In the genomic region with DNA sequence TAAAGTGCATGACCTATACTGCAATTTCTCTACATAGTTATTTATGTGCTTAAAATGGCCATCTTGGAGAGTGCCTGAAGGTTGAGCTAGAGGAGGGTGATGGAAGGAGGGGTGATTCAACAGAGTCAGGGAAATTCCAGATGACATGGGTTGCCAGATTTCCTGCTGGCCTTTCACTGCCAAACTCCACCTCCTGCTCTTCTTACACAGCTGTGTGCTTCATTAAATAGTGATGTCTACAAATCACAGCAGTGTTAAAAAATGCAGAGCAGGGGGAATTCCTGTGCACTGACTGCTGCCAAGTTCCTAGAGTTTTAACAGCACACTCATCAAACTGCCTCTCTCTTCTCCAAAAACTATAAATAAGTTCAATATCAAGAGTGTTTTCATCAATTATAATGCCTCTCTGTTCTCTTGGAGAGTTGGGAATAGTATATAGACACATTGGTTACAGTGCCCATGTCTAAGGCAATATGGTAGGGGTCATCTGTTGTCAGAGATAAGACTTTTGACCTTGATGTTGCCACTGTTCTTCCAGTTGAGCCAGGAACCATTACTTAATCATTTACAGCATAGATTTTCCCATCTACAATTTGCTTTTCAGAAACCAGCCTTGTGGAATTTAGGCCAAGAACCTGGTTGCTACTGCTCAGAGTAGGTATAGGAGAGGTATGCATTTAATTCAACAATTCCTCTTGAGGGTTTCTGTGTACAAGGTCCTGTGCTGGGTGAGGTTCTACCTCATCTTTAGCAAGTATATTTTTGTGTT, we compare ENCODE assay signal across 10 cellular contexts.
A peak's percentile ranks its signal among the peaks of the same experiment; 100 is the strongest.
DNase-seq lines count a peak whose midpoint lies in the region; ATAC-seq and TF ChIP-seq lines count a peak whose summit lies in the region.
"Had no signal": no experiment of that assay in that cellular context is flagged by ENCODE, and none has a peak within 500 bp of the region (broad histone marks: within the 10 kb centered on the region; RNA-seq: fewer than 3 reads in every experiment).

No MANE protein-coding gene starts in this region.

- no peaks in the 10 kb centered on the region for H3K4me1 ChIP-seq in H9 (ENCODE audit: insufficient read depth, low read length)

- H3K4ac ChIP-seq in H9 (ENCODE audit: low read depth, low read length), result no peak overlapping the region

- H3K27ac Mint-ChIP-seq in H9, result peak overlapping the region in 1 of 3 experiments; percentile 30; a peak in 1 of 7 replicates
- H3K27ac Mint-ChIP-seq in activated CD8-positive, alpha-beta memory T cell treated with anti-CD3 and anti-CD28 coated beads, Interleukin-2, amount 10 ng/mL, durations not matched to agents 7 days and 5 days, result no peak overlapping the region
- no peak overlapping the region for H3K27ac Mint-ChIP-seq in activated T-helper 2 cell treated with anti-CD3 and anti-CD28 coated beads, Interferon-gamma antibody, Interleukin-2, Interleukin-4, amounts not matched to agents 10 μg/mL and 5 μg/mL and 100 μg/mL, durations not matched to agents 14 hours and 24 hours and 36 hours
- H3K27ac Mint-ChIP-seq: stimulated activated naive CD8-positive, alpha-beta T cell treated with anti-CD3 and anti-CD28 coated beads, Interleukin-15, Interleukin-2, amounts not matched to agents 100 ng/mL and 50 ng/mL, for 24 hours had no signal

- no peaks in the 10 kb centered on the region for H3K36me3 Mint-ChIP-seq in H9 (ENCODE audit: insufficient read depth in 1 of 3, low read depth in 3 of 3)
- no peaks in the 10 kb centered on the region for H3K36me3 Mint-ChIP-seq in activated CD8-positive, alpha-beta memory T cell treated with anti-CD3 and anti-CD28 coated beads, Interleukin-2, amount 10 ng/mL, durations not matched to agents 7 days and 5 days
- H3K36me3 Mint-ChIP-seq in activated T-helper 2 cell treated with anti-CD3 and anti-CD28 coated beads, Interferon-gamma antibody, Interleukin-2, Interleukin-4, amounts not matched to agents 10 μg/mL and 5 μg/mL and 100 μg/mL, durations not matched to agents 14 hours and 24 hours and 36 hours (ENCODE audit: low read depth), result peaks cover 6% of the 10 kb centered on the region

- no peaks in the 10 kb centered on the region for H3K27me3 ChIP-seq in H9 (ENCODE audit: insufficient read depth, low read length)

- H3K79me2 ChIP-seq in H9 (ENCODE audit: insufficient read depth, low read length), result no peaks in the 10 kb centered on the region

- no peak overlapping the region for H3K27ac ChIP-seq in H9 (ENCODE audit: insufficient read length, low read depth, low read length)

- H4K8ac ChIP-seq in H9 (replicated peaks; ENCODE audit: insufficient read length, low read depth, low read length), result no peak overlapping the region

- H2BK15ac ChIP-seq in H9 (ENCODE audit: low read depth, low read length), result no peak overlapping the region

- no peak overlapping the region for H2BK20ac ChIP-seq in H9 (ENCODE audit: low read depth, low read length, poor library complexity, severe bottlenecking)

- H3K23me2 ChIP-seq in H9 (ENCODE audit: insufficient read length, low read depth, low read length, poor library complexity, severe bottlenecking), result no peaks in the 10 kb centered on the region

- no peak for TF ChIP-seq CTCF in H9 (conservative IDR thresholded peaks at IDR 0.05)

- no peak overlapping the region for H2BK5ac ChIP-seq in H9 (ENCODE audit: insufficient read length, low read length)

- ATAC-seq in activated CD8-positive, alpha-beta memory T cell treated with anti-CD3 and anti-CD28 coated beads, Interleukin-2, amount 10 ng/mL, durations not matched to agents 7 days and 5 days, result no peak

- no peak overlapping the region for H2AFZ ChIP-seq in H9 (ENCODE audit: low read length)

- no peak for TF ChIP-seq POLR2A in erythroblast (IDR thresholded peaks at IDR 0.05; ENCODE audit: low read length)

- DNase-seq in AG20443 (ENCODE audit: low spot score) (peak; percentile 90), H9 (peak; percentile 32), SW 1271 (lab: John Stamatoyannopoulos, UW) (peak; percentile 65 to 96), iPS-NIHi7 (ENCODE audit: extremely low spot score) (peak; percentile 50), erythroblast (lab: John Stamatoyannopoulos, UW) (no peak), activated gamma-delta T cell treated with Interleukin-2 at 50 U/mL for 16 hours (no peak)
- no peak for DNase-seq in activated CD8-positive, alpha-beta memory T cell treated with anti-CD3 and anti-CD28 coated beads, Interleukin-2, amount 10 ng/mL, durations not matched to agents 7 days and 5 days
- DNase-seq in activated T-helper 2 cell treated with anti-CD3 and anti-CD28 coated beads, Interferon-gamma antibody, Interleukin-2, Interleukin-4, amounts not matched to agents 10 μg/mL and 5 μg/mL and 100 μg/mL, durations not matched to agents 14 hours and 24 hours and 36 hours (ENCODE audit: low spot score), result no peak

- H3K9me3 ChIP-seq in H9 (ENCODE audit: control insufficient read depth, low read depth, low read length), result no peaks in the 10 kb centered on the region

- intact Hi-C loops in activated T-helper 2 cell treated with anti-CD3 and anti-CD28 coated beads, Interferon-gamma antibody, Interleukin-2, Interleukin-4, amounts not matched to agents 10 μg/mL and 5 μg/mL and 100 μg/mL, durations not matched to agents 14 hours and 24 hours and 36 hours (cut with micrococcal nuclease), result no loop called here

- no peak overlapping the region for H3T11ph ChIP-seq in H9 (ENCODE audit: low read length)

- no peak overlapping the region for H3K9ac ChIP-seq in H9 (ENCODE audit: extremely low read depth, insufficient read length, low read length)

- no peaks in the 10 kb centered on the region for H3K9me3 Mint-ChIP-seq in H9
- no peaks in the 10 kb centered on the region for H3K9me3 Mint-ChIP-seq in activated CD8-positive, alpha-beta memory T cell treated with anti-CD3 and anti-CD28 coated beads, Interleukin-2, amount 10 ng/mL, durations not matched to agents 7 days and 5 days (ENCODE audit: low read depth)
- H3K9me3 Mint-ChIP-seq in activated T-helper 2 cell treated with anti-CD3 and anti-CD28 coated beads, Interferon-gamma antibody, Interleukin-2, Interleukin-4, amounts not matched to agents 10 μg/mL and 5 μg/mL and 100 μg/mL, durations not matched to agents 14 hours and 24 hours and 36 hours, result peaks cover 7% of the 10 kb centered on the region
- H3K9me3 Mint-ChIP-seq: central memory CD8-positive, alpha-beta T cell; stimulated activated naive CD8-positive, alpha-beta T cell treated with anti-CD3 and anti-CD28 coated beads, Interleukin-15, Interleukin-2, amounts not matched to agents 100 ng/mL and 50 ng/mL, for 24 hours had no signal

- no peak overlapping the region for H2AK5ac ChIP-seq in H9 (ENCODE audit: insufficient read length, low read length)

- H3K14ac ChIP-seq in H9 (ENCODE audit: insufficient read depth, low read length), result no peak overlapping the region

- no peak overlapping the region for H2BK120ac ChIP-seq in H9 (ENCODE audit: low read depth, low read length, poor library complexity, severe bottlenecking)

- no peak overlapping the region for H4K5ac ChIP-seq in H9 (ENCODE audit: insufficient read length, low read depth, low read length)

- H3K18ac ChIP-seq in H9 (ENCODE audit: insufficient read length, low read depth, low read length), result no peak overlapping the region

- CTCF ChIA-PET in activated CD8-positive, alpha-beta memory T cell treated with anti-CD3 and anti-CD28 coated beads, Interleukin-2, amount 10 ng/mL, durations not matched to agents 7 days and 5 days (lab: Charles Lee), result no interaction called here

- no peaks in the 10 kb centered on the region for H3K27me3 Mint-ChIP-seq in H9 (ENCODE audit: low read depth)
- H3K27me3 Mint-ChIP-seq in activated CD8-positive, alpha-beta memory T cell treated with anti-CD3 and anti-CD28 coated beads, Interleukin-2, amount 10 ng/mL, durations not matched to agents 7 days and 5 days, result no peaks in the 10 kb centered on the region
- no peaks in the 10 kb centered on the region for H3K27me3 Mint-ChIP-seq in activated T-helper 2 cell treated with anti-CD3 and anti-CD28 coated beads, Interferon-gamma antibody, Interleukin-2, Interleukin-4, amounts not matched to agents 10 μg/mL and 5 μg/mL and 100 μg/mL, durations not matched to agents 14 hours and 24 hours and 36 hours (ENCODE audit: low read depth)
- H3K27me3 Mint-ChIP-seq: central memory CD8-positive, alpha-beta T cell; stimulated activated naive CD8-positive, alpha-beta T cell treated with anti-CD3 and anti-CD28 coated beads, Interleukin-15, Interleukin-2, amounts not matched to agents 100 ng/mL and 50 ng/mL, for 24 hours had no signal

- no peak overlapping the region for H4K91ac ChIP-seq in H9 (ENCODE audit: insufficient read length, low read depth, low read length)

- no peak overlapping the region for H3K4me3 Mint-ChIP-seq in H9
- H3K4me3 Mint-ChIP-seq in activated CD8-positive, alpha-beta memory T cell treated with anti-CD3 and anti-CD28 coated beads, Interleukin-2, amount 10 ng/mL, durations not matched to agents 7 days and 5 days, result no peak overlapping the region
- H3K4me3 Mint-ChIP-seq in activated T-helper 2 cell treated with anti-CD3 and anti-CD28 coated beads, Interferon-gamma antibody, Interleukin-2, Interleukin-4, amounts not matched to agents 10 μg/mL and 5 μg/mL and 100 μg/mL, durations not matched to agents 14 hours and 24 hours and 36 hours (ENCODE audit: low read depth), result no peak overlapping the region
- H3K4me3 Mint-ChIP-seq: central memory CD8-positive, alpha-beta T cell; stimulated activated naive CD8-positive, alpha-beta T cell treated with anti-CD3 and anti-CD28 coated beads, Interleukin-15, Interleukin-2, amounts not matched to agents 100 ng/mL and 50 ng/mL, for 24 hours had no signal

- H4K20me1 ChIP-seq in H9 (ENCODE audit: control insufficient read depth, insufficient read depth, insufficient read length), result no peaks in the 10 kb centered on the region

- no peaks in the 10 kb centered on the region for H3K79me1 ChIP-seq in H9 (ENCODE audit: insufficient read depth, low read depth, low read length, poor library complexity, severe bottlenecking)

- no peak overlapping the region for H2BK12ac ChIP-seq in H9 (ENCODE audit: insufficient read length, low read depth, low read length)

- no peak overlapping the region for H3K56ac ChIP-seq in H9 (ENCODE audit: insufficient read length, low read depth, low read length)

- no peak overlapping the region for H3K4me2 ChIP-seq in H9 (ENCODE audit: insufficient read depth, insufficient read length, low read length)

- peaks cover 2% of the 10 kb centered on the region in 2 experiments; a peak in 3 of 4 replicates for H3K4me1 Mint-ChIP-seq in H9
- peaks cover 14% of the 10 kb centered on the region for H3K4me1 Mint-ChIP-seq in activated CD8-positive, alpha-beta memory T cell treated with anti-CD3 and anti-CD28 coated beads, Interleukin-2, amount 10 ng/mL, durations not matched to agents 7 days and 5 days
- peaks cover 29% of the 10 kb centered on the region for H3K4me1 Mint-ChIP-seq in activated T-helper 2 cell treated with anti-CD3 and anti-CD28 coated beads, Interferon-gamma antibody, Interleukin-2, Interleukin-4, amounts not matched to agents 10 μg/mL and 5 μg/mL and 100 μg/mL, durations not matched to agents 14 hours and 24 hours and 36 hours (ENCODE audit: low read depth)

- no peak overlapping the region for H3K23ac ChIP-seq in H9 (ENCODE audit: insufficient read length, low read depth, low read length)

Comparison
In these comparisons a context has a peak if more than half of its experiments do, and no peak if none do; other contexts are left out.
1. DNase-seq: peak in AG20443 (single experiment), H9 (single experiment), SW 1271 (2 of 2) and iPS-NIHi7 (single experiment); none in activated CD8-positive, alpha-beta memory T cell treated with anti-CD3 and anti-CD28 coated beads, Interleukin-2, amount 10 ng/mL, durations not matched to agents 7 days and 5 days (single experiment), activated T-helper 2 cell treated with anti-CD3 and anti-CD28 coated beads, Interferon-gamma antibody, Interleukin-2, Interleukin-4, amounts not matched to agents 10 μg/mL and 5 μg/mL and 100 μg/mL, durations not matched to agents 14 hours and 24 hours and 36 hours (single experiment), erythroblast (0 of 2) and activated gamma-delta T cell treated with Interleukin-2 at 50 U/mL for 16 hours (single experiment).